In the genomic region with DNA sequence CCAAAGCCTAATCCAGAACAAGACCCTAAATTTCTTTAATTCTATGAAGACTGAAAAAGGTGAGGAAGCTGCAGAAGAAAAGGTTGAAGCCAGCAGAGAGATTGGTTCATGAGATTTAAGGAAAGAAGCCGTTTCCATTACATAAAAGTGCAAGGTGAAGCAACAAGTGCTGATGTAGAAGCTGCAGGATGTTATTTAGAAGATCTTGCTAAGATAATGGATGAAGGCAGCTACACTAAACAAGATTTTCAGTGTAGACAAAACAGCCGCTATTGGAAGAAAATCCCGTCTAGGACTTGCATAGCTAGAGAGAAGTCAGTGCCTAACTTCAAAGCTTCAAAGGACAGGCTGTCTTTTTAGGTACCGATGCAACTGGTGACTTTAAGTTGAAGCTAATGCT, we compare ENCODE assay signal across 22 cellular contexts.
A peak's percentile ranks its signal among the peaks of the same experiment; 100 is the strongest.
DNase-seq lines count a peak whose midpoint lies in the region; ATAC-seq and TF ChIP-seq lines count a peak whose summit lies in the region.
"Had no signal": no experiment of that assay in that cellular context is flagged by ENCODE, and none has a peak within 500 bp of the region (broad histone marks: within the 10 kb centered on the region; RNA-seq: fewer than 3 reads in every experiment).

No MANE protein-coding gene starts in this region.

- POLR2A ChIA-PET in HEK293 (lab: Yijun Ruan, JAX): no interaction called here

- CTCF ChIA-PET in HEK293 (lab: Yijun Ruan, JAX): no interaction called here

- H3K4me3 Mint-ChIP-seq in activated CD4-positive, alpha-beta T cell treated with anti-CD3 and anti-CD28 coated beads, Interleukin-2, amount 10 ng/mL, durations not matched to agents 24 days and 14 days: no peak overlapping the region
- H3K4me3 Mint-ChIP-seq in CD4-positive, CD25-positive, alpha-beta regulatory T cell: peak overlapping the region in 1 of 4 donors; percentile 10
- no peak overlapping the region for H3K4me3 Mint-ChIP-seq in central memory CD8-positive, alpha-beta T cell

- TF ChIP-seq CTCF in HEK293 (tag by site-specific recombination; IDR thresholded peaks at IDR 0.05) (no peak), breast epithelium (IDR thresholded peaks at IDR 0.05) (no peak)

- H3K36me3 ChIP-seq in CD4-positive, CD25-positive, alpha-beta regulatory T cell (ENCODE audit: control insufficient read depth, insufficient read depth, low read length): no peaks in the 10 kb centered on the region
- no peaks in the 10 kb centered on the region for H3K36me3 ChIP-seq in HEK293 (ENCODE audit: control insufficient read depth in 2 of 2, insufficient read depth in 1 of 2, low read length in 2 of 2)
- no peaks in the 10 kb centered on the region for H3K36me3 ChIP-seq in breast epithelium
- H3K36me3 ChIP-seq: BE2C, Peyer's patch had no signal

- TF ChIP-seq POLR2A in breast epithelium (IDR thresholded peaks at IDR 0.05): no peak

- peaks cover 17% of the 10 kb centered on the region for H3K4me1 Mint-ChIP-seq in activated CD4-positive, alpha-beta T cell treated with anti-CD3 and anti-CD28 coated beads, Interleukin-2, amount 10 ng/mL, durations not matched to agents 24 days and 14 days
- H3K4me1 Mint-ChIP-seq in CD4-positive, CD25-positive, alpha-beta regulatory T cell: peaks cover 29 to 37% (median 34%) of the 10 kb centered on the region in 4 donors
- H3K4me1 Mint-ChIP-seq in central memory CD8-positive, alpha-beta T cell: peaks cover 35% of the 10 kb centered on the region

- no peak for ATAC-seq in CD4-positive, CD25-positive, alpha-beta regulatory T cell (ENCODE audit: low read depth in 2 of 2)
- ATAC-seq in central memory CD8-positive, alpha-beta T cell (replicated peaks; ENCODE audit: extremely low read depth, poor library complexity, severe bottlenecking): peak; percentile 43
- ATAC-seq: HepG2, Right ventricle myocardium inferior had no signal

- no peaks in the 10 kb centered on the region for H3K27me3 Mint-ChIP-seq in activated CD4-positive, alpha-beta T cell treated with anti-CD3 and anti-CD28 coated beads, Interleukin-2, amount 10 ng/mL, durations not matched to agents 24 days and 14 days
- no peaks in the 10 kb centered on the region for H3K27me3 Mint-ChIP-seq in CD4-positive, CD25-positive, alpha-beta regulatory T cell
- H3K27me3 Mint-ChIP-seq in central memory CD8-positive, alpha-beta T cell: no peaks in the 10 kb centered on the region

- H3K36me3 Mint-ChIP-seq in activated CD4-positive, alpha-beta T cell treated with anti-CD3 and anti-CD28 coated beads, Interleukin-2, amount 10 ng/mL, durations not matched to agents 24 days and 14 days (ENCODE audit: low read depth): peaks cover 44% of the 10 kb centered on the region
- peaks cover 26% of the 10 kb centered on the region for H3K36me3 Mint-ChIP-seq in CD4-positive, CD25-positive, alpha-beta regulatory T cell
- peaks cover 3% of the 10 kb centered on the region for H3K36me3 Mint-ChIP-seq in central memory CD8-positive, alpha-beta T cell (ENCODE audit: insufficient read depth)

- DNase-seq in activated CD4-positive, alpha-beta T cell treated with anti-CD3 and anti-CD28 coated beads, Interleukin-2, amount 10 ng/mL, durations not matched to agents 24 days and 14 days: no peak
- DNase-seq in activated CD4-positive, alpha-beta T cell treated with anti-CD3 and anti-CD28 coated beads for 48 hours: no peak
- DNase-seq in CD4-positive, CD25-positive, alpha-beta regulatory T cell: peak in 2 of 3 donors; percentile 9 to 18
- DNase-seq in central memory CD8-positive, alpha-beta T cell (ENCODE audit: low spot score in 2 of 2): no peak
- DNase-seq in SW480 (ENCODE audit: low spot score) (no peak), breast epithelium (ENCODE audit: low spot score in 2 of 2) (no peak), C1 segment of cervical spinal cord (lab: John Stamatoyannopoulos, UW) (no peak)
- DNase-seq: BE2C; DMS 273 treated with DMSO at 0.1 percent for 48 hours; DND-41; H7; KBM-7; NCI-H1105; NCI-H2081; NCI-H2171 treated with DMSO at 0.1 percent for 48 hours; NCI-H446; NCI-H526 treated with DMSO at 0.1 percent for 48 hours; NK-92 treated with Interleukin-12 subunit alpha and Interleukin-12 subunit beta, amount 100 ng/mL, for 24 hours; Peyer's patch had no signal

- no peaks in the 10 kb centered on the region for H3K9me3 ChIP-seq in CD4-positive, CD25-positive, alpha-beta regulatory T cell (ENCODE audit: control insufficient read depth in 2 of 2, low read length in 2 of 2)
- no peaks in the 10 kb centered on the region for H3K9me3 ChIP-seq in HEK293 (ENCODE audit: control insufficient read depth, insufficient read depth, low read depth, low read length)
- peaks cover 0 to 4% of the 10 kb centered on the region in 2 donors for H3K9me3 ChIP-seq in breast epithelium
- H3K9me3 ChIP-seq: BE2C, Peyer's patch had no signal

- H3K27ac Mint-ChIP-seq in activated CD4-positive, alpha-beta T cell treated with anti-CD3 and anti-CD28 coated beads, Interleukin-2, amount 10 ng/mL, durations not matched to agents 24 days and 14 days: peak overlapping the region; percentile 47
- H3K27ac Mint-ChIP-seq in CD4-positive, CD25-positive, alpha-beta regulatory T cell: peak overlapping the region; percentile 22 to 78 (median 54)
- peak overlapping the region; percentile 66 for H3K27ac Mint-ChIP-seq in central memory CD8-positive, alpha-beta T cell (ENCODE audit: low read depth)

- intact Hi-C loops in activated CD4-positive, alpha-beta T cell treated with anti-CD3 and anti-CD28 coated beads, Interleukin-2, amount 10 ng/mL, durations not matched to agents 24 days and 14 days (cut with micrococcal nuclease): no loop called here
- intact Hi-C loops in breast epithelium (cut with DNase I; ENCODE audit: low total_unique reads): no loop called here

- H3K27me3 ChIP-seq in CD4-positive, CD25-positive, alpha-beta regulatory T cell (ENCODE audit: control insufficient read depth, insufficient read depth, low read length): no peaks in the 10 kb centered on the region
- H3K27me3 ChIP-seq in breast epithelium: no peaks in the 10 kb centered on the region
- H3K27me3 ChIP-seq: BE2C, Peyer's patch had no signal

- peaks cover 12% of the 10 kb centered on the region for H3K4me1 ChIP-seq in CD4-positive, CD25-positive, alpha-beta regulatory T cell (ENCODE audit: control insufficient read depth, insufficient read depth, low read length, poor library complexity, severe bottlenecking)
- H3K4me1 ChIP-seq in HEK293 (ENCODE audit: control insufficient read depth, insufficient read depth, low read length): no peaks in the 10 kb centered on the region
- H3K4me1 ChIP-seq in breast epithelium: no peaks in the 10 kb centered on the region
- H3K4me1 ChIP-seq: BE2C, Peyer's patch had no signal

- H3K27ac ChIP-seq in CD4-positive, CD25-positive, alpha-beta regulatory T cell (ENCODE audit: insufficient read depth, low read length, poor library complexity, severe bottlenecking): no peak overlapping the region
- H3K27ac ChIP-seq in HEK293 (ENCODE audit: extremely low read depth, low read depth, low read length) (no peak overlapping the region), breast epithelium (no peak overlapping the region)
- H3K27ac ChIP-seq: Peyer's patch had no signal

- no peak overlapping the region for H3K4me3 ChIP-seq in CD4-positive, CD25-positive, alpha-beta regulatory T cell (ENCODE audit: low read depth, low read length)
- H3K4me3 ChIP-seq in HEK293 (ENCODE audit: low read depth, low read length) (no peak overlapping the region), breast epithelium (no peak overlapping the region)
- H3K4me3 ChIP-seq: Peyer's patch had no signal

- peaks cover 11% of the 10 kb centered on the region for H3K9me3 Mint-ChIP-seq in activated CD4-positive, alpha-beta T cell treated with anti-CD3 and anti-CD28 coated beads, Interleukin-2, amount 10 ng/mL, durations not matched to agents 24 days and 14 days
- peaks cover 0 to 4% (median 0%) of the 10 kb centered on the region in 7 donors for H3K9me3 Mint-ChIP-seq in CD4-positive, CD25-positive, alpha-beta regulatory T cell
- no peaks in the 10 kb centered on the region for H3K9me3 Mint-ChIP-seq in central memory CD8-positive, alpha-beta T cell

TF ChIP-seq in HEK293, 187 proteins besides CTCF, POLR2A, EP300 and RAD21:
- peak; percentile 86 for TF ChIP-seq SCRT2 (tag by site-specific recombination; IDR thresholded peaks at IDR 0.05)
- TF ChIP-seq, protein P1, sequence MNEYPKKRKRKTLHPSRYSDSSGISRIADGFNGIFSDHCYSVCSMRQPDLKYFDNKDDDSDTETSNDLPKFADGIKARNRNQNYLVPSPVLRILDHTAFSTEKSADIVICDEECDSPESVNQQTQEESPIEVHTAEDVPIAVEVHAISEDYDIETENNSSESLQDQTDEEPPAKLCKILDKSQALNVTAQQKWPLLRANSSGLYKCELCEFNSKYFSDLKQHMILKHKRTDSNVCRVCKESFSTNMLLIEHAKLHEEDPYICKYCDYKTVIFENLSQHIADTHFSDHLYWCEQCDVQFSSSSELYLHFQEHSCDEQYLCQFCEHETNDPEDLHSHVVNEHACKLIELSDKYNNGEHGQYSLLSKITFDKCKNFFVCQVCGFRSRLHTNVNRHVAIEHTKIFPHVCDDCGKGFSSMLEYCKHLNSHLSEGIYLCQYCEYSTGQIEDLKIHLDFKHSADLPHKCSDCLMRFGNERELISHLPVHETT (tag by site-specific recombination; IDR thresholded peaks at IDR 0.05): no peak
- TF ChIP-seq KLF16 (tag by site-specific recombination; IDR thresholded peaks at IDR 0.05): no peak

Comparison
In these comparisons a context has a peak if more than half of its experiments do, and no peak if none do; other contexts are left out.
1. DNase-seq: peak in CD4-positive, CD25-positive, alpha-beta regulatory T cell (2 of 3); none in activated CD4-positive, alpha-beta T cell treated with anti-CD3 and anti-CD28 coated beads, Interleukin-2, amount 10 ng/mL, durations not matched to agents 24 days and 14 days (single experiment), activated CD4-positive, alpha-beta T cell treated with anti-CD3 and anti-CD28 coated beads for 48 hours (single experiment), central memory CD8-positive, alpha-beta T cell (0 of 2), SW480 (single experiment), breast epithelium (0 of 2) and C1 segment of cervical spinal cord (0 of 14).
2. Peak in every context shown above with its lines, with median percentiles within 50 percentile points of each other: H3K27ac Mint-ChIP-seq.